8 cellular contexts compared by ENCODE assay signal in the genomic region with DNA sequence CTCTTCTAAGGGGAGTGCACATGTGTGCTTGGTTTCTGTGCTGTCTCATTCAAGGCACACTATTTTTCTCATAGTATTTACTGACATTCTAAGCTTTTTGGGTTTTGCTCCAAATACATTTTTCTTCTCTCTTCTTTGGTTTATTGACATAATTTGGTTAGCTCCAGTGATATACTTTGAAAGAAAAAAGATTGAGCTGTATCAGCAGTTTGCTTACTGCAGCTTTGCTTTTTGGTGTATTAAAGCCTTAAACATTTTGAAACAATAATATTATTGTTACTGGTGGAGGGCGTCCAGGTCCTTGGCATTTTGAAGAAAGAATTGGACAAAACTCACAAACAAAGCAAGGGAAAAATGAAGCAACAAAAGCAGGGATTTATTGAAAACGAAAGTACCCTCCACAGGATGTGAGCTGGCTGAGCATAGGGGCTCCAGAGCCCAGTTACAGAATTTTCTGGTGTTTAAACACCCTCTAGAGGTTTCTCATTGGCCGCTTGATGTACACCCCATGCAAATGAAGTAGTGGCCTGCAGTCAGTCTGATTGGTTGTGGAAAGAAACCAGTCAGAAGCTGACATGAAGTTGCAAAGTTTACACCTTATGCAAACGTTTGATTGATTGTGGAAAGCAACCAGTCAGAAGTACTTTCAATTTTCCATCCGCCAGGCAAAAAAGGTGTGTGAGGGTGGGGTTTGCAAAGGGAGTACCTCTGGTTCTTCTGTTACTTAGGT.
A peak's percentile ranks its signal among the peaks of the same experiment; 100 is the strongest.
DNase-seq lines count a peak whose midpoint lies in the region; ATAC-seq, FAIRE-seq and TF ChIP-seq lines count a peak whose summit lies in the region.

No MANE protein-coding gene starts in this region.

- WGBS in body of pancreas, 2 donors, result 19 to 25% methylated on average over 5 of the region's 5 CpGs

- H3K27ac ChIP-seq in body of pancreas, result peak overlapping the region in 3 of 4 donors; percentile 26 to 47 (median 41)
- no peak overlapping the region for H3K27ac ChIP-seq in kidney (ENCODE audit: low read depth in 2 of 2, low read length in 2 of 2)
- no peak overlapping the region for H3K27ac ChIP-seq in Peyer's patch
- no peak overlapping the region for H3K27ac ChIP-seq in colonic mucosa

- no peak for FAIRE-seq in kidney (lab: Jason Lieb, UNC)

- ATAC-seq in body of pancreas (peak; percentile 99), HG02981 (IDR thresholded peaks at IDR 0.05; ENCODE audit: unreplicated experiment) (no peak)

- TF ChIP-seq CTCF in AG09319 (IDR thresholded peaks at IDR 0.05; ENCODE audit: low read depth, low read length), result peak; percentile 3
- peak in 1 of 7 experiments; percentile 33 for TF ChIP-seq CTCF in body of pancreas (IDR thresholded peaks at IDR 0.05)
- no peak for TF ChIP-seq CTCF in kidney (IDR thresholded peaks at IDR 0.05; ENCODE audit: borderline replicate concordance, extremely low read depth, insufficient read depth)
- no peak for TF ChIP-seq CTCF in Peyer's patch (IDR thresholded peaks at IDR 0.05)
- no peak for TF ChIP-seq CTCF in colonic mucosa (IDR thresholded peaks at IDR 0.05)

- H3K27me3 ChIP-seq in body of pancreas, result no peaks in the 10 kb centered on the region
- no peaks in the 10 kb centered on the region for H3K27me3 ChIP-seq in Peyer's patch
- no peaks in the 10 kb centered on the region for H3K27me3 ChIP-seq in colonic mucosa

- H3K9me3 ChIP-seq in body of pancreas, result no peaks in the 10 kb centered on the region
- no peaks in the 10 kb centered on the region for H3K9me3 ChIP-seq in kidney (ENCODE audit: control insufficient read depth in 1 of 2, low read length in 2 of 2)
- H3K9me3 ChIP-seq in Peyer's patch, result no peaks in the 10 kb centered on the region
- no peaks in the 10 kb centered on the region for H3K9me3 ChIP-seq in colonic mucosa

- TF ChIP-seq POLR2A in body of pancreas (IDR thresholded peaks at IDR 0.05) (peak in 2 of 3 donors; percentile 32 to 40), Peyer's patch (IDR thresholded peaks at IDR 0.05) (no peak)

- H3K9ac ChIP-seq in kidney (ENCODE audit: low read length in 2 of 2), result peak overlapping the region in 1 of 2 donors; percentile 25
- H3K9ac ChIP-seq in colonic mucosa (ENCODE audit: low read depth in 2 of 2, low read length in 2 of 2), result no peak overlapping the region

- H3K36me3 ChIP-seq in body of pancreas (replicated peaks in 1 of 2; ENCODE audit: insufficient read depth in 1 of 2, low read depth in 2 of 2) (no peaks in the 10 kb centered on the region), kidney (ENCODE audit: control insufficient read depth in 1 of 2, insufficient read depth in 2 of 2, low read length in 2 of 2) (no peaks in the 10 kb centered on the region), Peyer's patch (no peaks in the 10 kb centered on the region), colonic mucosa (no peaks in the 10 kb centered on the region)

- H3K4me1 ChIP-seq in body of pancreas, result no peaks in the 10 kb centered on the region
- no peaks in the 10 kb centered on the region for H3K4me1 ChIP-seq in kidney (ENCODE audit: control insufficient read depth in 1 of 2, insufficient read depth in 1 of 2, low read depth in 1 of 2, low read length in 2 of 2)
- no peaks in the 10 kb centered on the region for H3K4me1 ChIP-seq in Peyer's patch
- no peaks in the 10 kb centered on the region for H3K4me1 ChIP-seq in colonic mucosa

- peak overlapping the region in 1 of 2 donors; percentile 13 for H3K4me3 ChIP-seq in body of pancreas
- peak overlapping the region; percentile 25 to 33 for H3K4me3 ChIP-seq in kidney (ENCODE audit: low read length in 2 of 2)
- H3K4me3 ChIP-seq in Peyer's patch, result no peak overlapping the region
- H3K4me3 ChIP-seq in colonic mucosa, result no peak overlapping the region

- peak; percentile 24 for DNase-seq in AG09319 (ENCODE audit: extremely low read depth, low read depth)
- peak; percentile 82 for DNase-seq in LHCN-M2 (ENCODE audit: low read depth)
- peak; percentile 56 to 80 (median 68) for DNase-seq in body of pancreas
- no peak for DNase-seq in kidney
- DNase-seq in Peyer's patch, result no peak
- no peak for DNase-seq in colonic mucosa
- DNase-seq in activated T-cell treated with anti-CD3 and anti-CD28 coated beads, Interleukin-2, amount 50 U/mL, for 1 hour, result no peak

- intact Hi-C loops in body of pancreas (cut with DNase I) (no loop called here), kidney (cut with DNase I) (no loop called here), colonic mucosa (cut with DNase I) (no loop called here)

Comparison
In these comparisons a context has a peak if more than half of its experiments do, and no peak if none do; other contexts are left out.
1. DNase-seq: peak in AG09319 (single experiment), LHCN-M2 (single experiment) and body of pancreas (4 of 4); none in kidney (single experiment), Peyer's patch (0 of 3), colonic mucosa (single experiment) and activated T-cell treated with anti-CD3 and anti-CD28 coated beads, Interleukin-2, amount 50 U/mL, for 1 hour (single experiment).
2. H3K27ac ChIP-seq: peak in body of pancreas (3 of 4); none in kidney (0 of 2), Peyer's patch (0 of 4) and colonic mucosa (single experiment).
3. H3K4me3 ChIP-seq: peak in kidney (2 of 2); none in Peyer's patch (0 of 4) and colonic mucosa (single experiment).
4. POLR2A ChIP-seq: peak in body of pancreas (2 of 3); none in Peyer's patch (0 of 2).